8 cellular contexts compared by ENCODE assay signal in the genomic region with DNA sequence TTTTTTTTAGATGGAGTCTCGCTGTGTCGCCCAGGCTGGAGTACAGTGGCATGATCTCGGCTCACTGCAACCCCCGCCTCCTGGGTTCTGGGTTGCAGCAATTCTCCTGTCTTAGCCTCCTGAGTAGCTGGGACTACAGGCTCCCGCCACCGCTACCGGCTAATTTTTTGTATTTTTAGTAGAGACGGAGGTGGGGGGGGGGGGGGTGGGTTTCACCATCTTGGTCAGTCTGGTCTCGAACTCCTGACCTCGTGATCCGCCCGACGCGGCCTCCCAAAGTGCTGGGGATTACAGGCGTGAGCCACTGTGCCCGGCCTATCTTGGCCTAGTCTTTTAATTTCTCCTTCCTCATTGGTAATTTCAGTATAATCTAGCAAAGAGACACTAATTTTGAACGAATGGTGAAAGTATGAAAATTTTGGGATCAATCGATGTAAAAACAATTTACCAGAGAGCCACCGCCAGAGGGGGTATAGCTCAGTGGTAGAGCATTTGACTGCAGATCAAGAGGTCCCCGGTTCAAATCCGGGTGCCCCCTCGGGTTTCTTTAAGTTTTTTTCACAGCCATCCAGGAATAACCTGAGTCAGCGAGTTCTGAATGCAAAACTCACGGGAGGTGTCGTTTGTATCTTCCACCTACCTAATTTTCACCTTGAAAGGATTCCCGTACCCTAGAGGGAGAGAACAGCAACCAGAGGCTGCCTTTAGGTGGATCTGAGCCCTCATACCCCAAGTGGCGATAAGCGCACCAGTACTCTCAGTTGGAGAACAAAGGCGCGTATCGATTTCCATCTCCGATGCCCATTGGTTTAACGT. TPM values are rescaled to one million over a fixed set of nuclear protein-coding genes. Genes with fewer than 3 reads are reported as not detected.
DNase-seq lines count a peak whose midpoint lies in the region; ATAC-seq and TF ChIP-seq lines count a peak whose summit lies in the region.

No MANE protein-coding gene starts in this region.

- H3K4me3 ChIP-seq in HAP-1 (peak overlapping the region; percentile 98), NT2/D1 (ENCODE audit: insufficient read length, low read depth) (peak overlapping the region; percentile 98), fibroblast of mammary gland (ENCODE audit: control insufficient read depth, low read depth, low read length) (peak overlapping the region; percentile 82), neural progenitor cell (peak overlapping the region; percentile 93), tibial artery (peak overlapping the region; percentile 77 to 96)

- TF ChIP-seq CTCF in fibroblast of mammary gland (conservative IDR thresholded peaks at IDR 0.05; ENCODE audit: control insufficient read depth, insufficient read depth, low read depth, low read length): peak; percentile 7
- TF ChIP-seq CTCF in neural progenitor cell (IDR thresholded peaks at IDR 0.05): peak; percentile 54
- peak; percentile 33 to 39 for TF ChIP-seq CTCF in tibial artery (IDR thresholded peaks at IDR 0.05)

- H3F3A ChIP-seq in neural progenitor cell (ENCODE audit: low read depth): peaks cover 24% of the 10 kb centered on the region

- H3K4me2 ChIP-seq in neural progenitor cell: peak overlapping the region; percentile 87

- H3K27ac ChIP-seq in neural progenitor cell: no peak overlapping the region
- peak overlapping the region; percentile 92 to 98 for H3K27ac ChIP-seq in tibial artery

- H3K27me3 Mint-ChIP-seq in neural progenitor cell (ENCODE audit: insufficient read depth, low read depth): peaks cover 32% of the 10 kb centered on the region

- H3K9me3 ChIP-seq in HAP-1: 0 out of 2 replicates have a peak, but pooled peaks cover 2% of the 10 kb centered on the region
- H3K9me3 ChIP-seq in NT2/D1 (ENCODE audit: insufficient read depth, low read length): no peaks in the 10 kb centered on the region
- no peaks in the 10 kb centered on the region for H3K9me3 ChIP-seq in neural progenitor cell (ENCODE audit: low read depth)
- H3K9me3 ChIP-seq in tibial artery: no peaks in the 10 kb centered on the region

- H3K9me3 Mint-ChIP-seq in neural progenitor cell: peaks cover 10% of the 10 kb centered on the region

- H3K36me3 Mint-ChIP-seq in neural progenitor cell: peaks cover 5% of the 10 kb centered on the region

- peaks cover 14% of the 10 kb centered on the region for H4K20me1 ChIP-seq in neural progenitor cell (ENCODE audit: low read depth)

- H3K27ac Mint-ChIP-seq in neural progenitor cell: peak overlapping the region; percentile 99

- H3K27me3 ChIP-seq in HAP-1 (ENCODE audit: low read depth) (no peaks in the 10 kb centered on the region), NT2/D1 (ENCODE audit: insufficient read depth, insufficient read length) (peaks cover 4% of the 10 kb centered on the region), neural progenitor cell (peaks cover 12% of the 10 kb centered on the region), tibial artery (no peaks in the 10 kb centered on the region)

- H3K79me2 ChIP-seq in neural progenitor cell (ENCODE audit: low read depth): peaks cover 22% of the 10 kb centered on the region

- no peak for ATAC-seq in GM19452 (IDR thresholded peaks at IDR 0.05; ENCODE audit: unreplicated experiment)

- in situ Hi-C loops in ACHN (cut with HindIII; ENCODE audit: low pct_ligation_motif_present, low pct_unique_long_range_greater_than_20kb, low sequenced_read_pairs): no loop called here
- in situ Hi-C loops in HAP-1 (cut with MboI; ENCODE audit: low sequenced_read_pairs): no loop called here

- peak overlapping the region; percentile 97 for H3K4me3 Mint-ChIP-seq in neural progenitor cell

- 0 out of 2 replicates have a peak, but pooled peaks cover 4% of the 10 kb centered on the region for H3K36me3 ChIP-seq in HAP-1 (replicated peaks)
- H3K36me3 ChIP-seq in NT2/D1 (ENCODE audit: insufficient read depth, insufficient read length, low read length): peaks cover 9% of the 10 kb centered on the region
- H3K36me3 ChIP-seq in neural progenitor cell: no peaks in the 10 kb centered on the region
- no peaks in the 10 kb centered on the region for H3K36me3 ChIP-seq in tibial artery

- H3K4me1 ChIP-seq in HAP-1 (peaks cover 20% of the 10 kb centered on the region), NT2/D1 (ENCODE audit: insufficient read depth, insufficient read length) (peaks cover 7% of the 10 kb centered on the region), neural progenitor cell (peaks cover 9% of the 10 kb centered on the region), tibial artery (peaks cover 0 to 32% (median 16%) of the 10 kb centered on the region in 4 donors)

- intact Hi-C loops in tibial artery (cut with DNase I; ENCODE audit: low total_unique reads): no loop called here

- DNase-seq in ACHN (peak; percentile 77), HAP-1 (ENCODE audit: low spot score in 2 of 2) (peak; percentile 76 to 85), NT2/D1 (ENCODE audit: low read depth, low spot score) (no peak), activated T-cell treated with anti-CD3 and anti-CD28 coated beads for 48 hours (ENCODE audit: low read depth) (peak; percentile 71), fibroblast of mammary gland (ENCODE audit: low read depth) (peak; percentile 78), neural progenitor cell (ENCODE audit: low spot score) (peak; percentile 83), tibial artery (peak; percentile 65 to 80)

- H3K9ac ChIP-seq in NT2/D1 (ENCODE audit: insufficient read length, low read depth) (peak overlapping the region; percentile 76), neural progenitor cell (no peak overlapping the region)

- peak overlapping the region; percentile 92 for H2AFZ ChIP-seq in neural progenitor cell (replicated peaks)

- H3K4me1 Mint-ChIP-seq in neural progenitor cell: peaks cover 30% of the 10 kb centered on the region

RNA-seq across cellular contexts. Expression of a gene that starts 2.5 kb away (rescaled TPM):
- 45.2 and 85.1 TPM in 2 replicates for total RNA-seq in neural progenitor cell (ENCODE audit: low replicate concordance)

RNA-seq across cellular contexts. Expression of a gene that starts 13.9 kb away (rescaled TPM):
- 1,779 and 3,404 TPM in 2 replicates for total RNA-seq in neural progenitor cell (ENCODE audit: low replicate concordance)

RNA-seq across cellular contexts. Expression of a gene that starts 42.3 kb away (rescaled TPM):
- total RNA-seq in neural progenitor cell (ENCODE audit: low replicate concordance): 15.2 and 19.2 TPM in 2 replicates
